Comparison of ENCODE assay signal across 10 cellular contexts in the genomic region with DNA sequence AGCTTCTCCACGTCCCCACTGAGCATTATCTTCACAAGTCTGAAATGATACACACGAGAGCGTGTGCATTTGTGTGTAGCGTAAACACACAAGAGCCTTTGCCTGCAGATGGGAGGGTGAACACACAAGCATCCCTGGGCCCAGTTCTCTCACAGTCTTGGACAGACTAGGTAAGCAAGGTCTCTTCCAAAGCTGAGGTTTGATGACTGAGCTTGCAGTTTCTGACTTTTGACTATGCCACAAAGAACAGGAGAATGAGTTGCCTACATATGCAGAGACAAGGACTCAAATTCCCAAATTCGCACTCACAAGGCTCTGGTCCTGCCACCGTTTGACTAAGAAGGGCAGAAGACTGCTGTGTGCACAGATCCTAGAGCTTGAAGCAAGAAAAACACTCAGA. TPM values are rescaled to one million over a fixed set of nuclear protein-coding genes. Genes with fewer than 3 reads are reported as not detected.
DNase-seq lines count a peak whose midpoint lies in the region; ATAC-seq lines count a peak whose summit lies in the region.
"Had no signal": no experiment of that assay in that cellular context is flagged by ENCODE, and none has a peak within 500 bp of the region (broad histone marks: within the 10 kb centered on the region; RNA-seq: fewer than 3 reads in every experiment).

No MANE protein-coding gene starts in this region.

- no peaks in the 10 kb centered on the region for H3K9me3 Mint-ChIP-seq in activated T-cell treated with anti-CD3 and anti-CD28 coated beads, Interleukin-2, amount 50 U/mL, for 4 hours

- peaks cover 15% of the 10 kb centered on the region for H3K36me3 Mint-ChIP-seq in activated T-cell treated with anti-CD3 and anti-CD28 coated beads, Interleukin-2, amount 50 U/mL, for 4 hours (ENCODE audit: insufficient read depth)

- ATAC-seq in activated T-cell treated with anti-CD3 and anti-CD28 coated beads, Interleukin-2, amount 50 U/mL, for 4 hours: peak; percentile 45 to 46
- ATAC-seq in HG03025 (IDR thresholded peaks at IDR 0.05; ENCODE audit: low FRiP score, unreplicated experiment): peak; percentile 5

- peak overlapping the region; percentile 91 for H3K27ac ChIP-seq in caudate nucleus (ENCODE audit: low read depth, low read length)
- H3K27ac ChIP-seq in temporal lobe (ENCODE audit: low read depth, low read length): peak overlapping the region; percentile 98
- H3K27ac ChIP-seq: hepatocyte had no signal

- no peak overlapping the region for H3K4me3 Mint-ChIP-seq in activated T-cell treated with anti-CD3 and anti-CD28 coated beads, Interleukin-2, amount 50 U/mL, for 4 hours

- DNase-seq in activated T-cell treated with anti-CD3 and anti-CD28 coated beads, Interleukin-2, amount 50 U/mL, for 4 hours: no peak
- DNase-seq in activated T-cell treated with anti-CD3 and anti-CD28 coated beads, Interleukin-2, amount 50 U/mL, for 48 hours: no peak
- DNase-seq in caudate nucleus (lab: John Stamatoyannopoulos, UW) (no peak), LoVo (ENCODE audit: low spot score) (no peak), NCI-H2171 treated with DMSO at 0.1 percent for 48 hours (lab: John Stamatoyannopoulos, UW) (no peak)
- no peak for DNase-seq in effector CD8-positive, alpha-beta T cell (lab: John Stamatoyannopoulos, UW)
- DNase-seq: NCI-H2107 had no signal

- H3K4me1 Mint-ChIP-seq in activated T-cell treated with anti-CD3 and anti-CD28 coated beads, Interleukin-2, amount 50 U/mL, for 4 hours (ENCODE audit: low read depth): peaks cover 70% of the 10 kb centered on the region

- no peaks in the 10 kb centered on the region for H3K27me3 Mint-ChIP-seq in activated T-cell treated with anti-CD3 and anti-CD28 coated beads, Interleukin-2, amount 50 U/mL, for 4 hours (ENCODE audit: low read depth)

RNA-seq across cellular contexts. Expression of gene FAM53B, which starts 55.8 kb away (rescaled TPM):
- 10 to 100 TPM; 12.9 to 19.2 (median 18.2) TPM for total RNA-seq in activated T-cell treated with anti-CD3 and anti-CD28 coated beads, Interleukin-2, amount 50 U/mL, for 4 hours
- 17.0 TPM for total RNA-seq in temporal lobe
